23 cellular contexts compared by ENCODE assay signal in the genomic region with DNA sequence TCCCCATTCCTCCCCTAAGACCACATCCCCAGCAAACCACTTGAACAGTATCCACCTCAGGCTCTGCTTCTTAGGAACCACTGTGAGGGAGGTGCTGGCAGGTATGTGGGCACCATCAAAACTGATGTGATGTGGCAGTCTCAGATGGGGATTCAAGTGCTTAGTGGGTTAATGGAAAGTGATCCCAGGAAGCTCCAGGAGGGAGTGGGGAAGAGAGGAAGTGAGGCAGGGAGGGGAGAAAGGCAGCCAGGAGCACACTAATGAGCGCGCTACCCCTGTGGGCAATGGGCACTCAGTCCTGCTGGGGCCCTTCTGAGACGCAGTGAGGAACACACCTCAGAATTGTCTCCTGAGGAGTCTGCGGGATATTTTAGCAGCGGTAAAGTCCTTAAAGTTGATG.
"Had no signal": no experiment of that assay in that cellular context is flagged by ENCODE, and none has a peak within 500 bp of the region (broad histone marks: within the 10 kb centered on the region; RNA-seq: fewer than 3 reads in every experiment).

No MANE protein-coding gene starts in this region.

- H3K27me3 ChIP-seq: colonic mucosa, foreskin keratinocyte, gastroesophageal sphincter, hepatocyte, left lung had no signal

- H3K4me1 Mint-ChIP-seq: central memory CD8-positive, alpha-beta T cell; endodermal cell; immature natural killer cell; mesothelial cell of epicardium had no signal

- H3K4me2 ChIP-seq: hepatocyte had no signal

- H3K4me3 Mint-ChIP-seq: central memory CD8-positive, alpha-beta T cell; dendritic cell treated with granulocyte-macrophage colony-stimulating factor and Interleukin-4, amounts not matched to agents 40 ng/mL and 50 ng/mL, for 4 days; effector memory CD8-positive, alpha-beta T cell; endodermal cell; immature natural killer cell; mesothelial cell of epicardium had no signal

- H3K9me3 ChIP-seq: colonic mucosa, lower lobe of right lung, mucosa of descending colon had no signal

- H2AFZ ChIP-seq: hepatocyte had no signal

- H3K27ac Mint-ChIP-seq: dendritic cell treated with granulocyte-macrophage colony-stimulating factor and Interleukin-4, amounts not matched to agents 40 ng/mL and 50 ng/mL, for 4 days; effector memory CD8-positive, alpha-beta T cell; endodermal cell; immature natural killer cell; mesothelial cell of epicardium had no signal

- H3K79me2 ChIP-seq: hepatocyte had no signal

- H3K4me3 ChIP-seq: colonic mucosa, gastroesophageal sphincter, heart left ventricle, hepatocyte, left lung, lower lobe of right lung, mucosa of descending colon had no signal

- DNase-seq: cerebellar nuclear complex; colonic mucosa; cortex of kidney; effector CD8-positive, alpha-beta T cell; effector memory CD8-positive, alpha-beta T cell; endodermal cell; erythroblast; foreskin keratinocyte; heart left ventricle; hypothalamus; immature natural killer cell; left cardiac atrium; left lung; left ventricle myocardium superior; lower lobe of right lung; mesenchymal stem cell; mucosa of descending colon had no signal

- H3K36me3 Mint-ChIP-seq: immature natural killer cell, mesothelial cell of epicardium had no signal

- H3K4me1 ChIP-seq: colonic mucosa, foreskin keratinocyte, gastroesophageal sphincter, heart left ventricle, left lung, lower lobe of right lung had no signal

- H3K27ac ChIP-seq: colonic mucosa, epithelial cell of prostate, foreskin keratinocyte, gastroesophageal sphincter, heart left ventricle, hepatocyte, left lung, lower lobe of right lung had no signal

- H3K36me3 ChIP-seq: colonic mucosa, gastroesophageal sphincter, heart left ventricle, left lung, lower lobe of right lung had no signal

- ATAC-seq: effector memory CD8-positive, alpha-beta T cell; foreskin keratinocyte; heart left ventricle; left cardiac atrium; left lung; left ventricle myocardium superior; mucosa of descending colon had no signal
